Comparison of ENCODE assay signal across 19 cellular contexts in the genomic region with DNA sequence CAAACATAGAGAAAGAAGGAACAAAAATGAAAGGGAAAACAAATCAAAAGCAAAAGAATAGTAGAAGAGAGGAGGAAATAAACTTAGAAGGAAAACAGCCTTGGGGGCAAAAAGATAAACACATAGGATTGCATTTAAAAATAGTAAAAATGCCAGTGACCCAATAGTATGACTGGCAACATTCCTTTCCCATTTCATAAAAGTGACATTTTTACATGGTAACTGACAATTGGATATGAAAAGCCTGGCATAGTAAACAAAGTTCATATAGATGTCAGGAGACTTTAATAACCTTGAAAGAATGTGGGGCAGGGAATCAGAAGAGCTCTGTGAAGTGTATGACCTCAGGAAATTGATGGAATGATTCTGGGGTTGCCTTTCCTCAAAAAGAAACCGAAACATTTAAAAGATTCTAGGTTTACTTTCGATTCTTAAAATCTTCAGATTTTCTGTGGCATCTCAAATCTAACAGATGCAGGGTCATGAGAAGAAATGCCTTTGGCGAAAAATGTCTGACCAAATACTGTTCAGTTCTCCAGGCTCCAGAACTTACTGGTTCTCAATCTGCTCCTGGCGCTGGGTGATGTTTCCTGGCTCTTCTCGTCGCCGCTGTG. TPM values are rescaled to one million over a fixed set of nuclear protein-coding genes. Genes with fewer than 3 reads are reported as not detected.
A peak's percentile ranks its signal among the peaks of the same experiment; 100 is the strongest.
DNase-seq lines count a peak whose midpoint lies in the region; ATAC-seq and TF ChIP-seq lines count a peak whose summit lies in the region.
"Had no signal": no experiment of that assay in that cellular context is flagged by ENCODE, and none has a peak within 500 bp of the region (broad histone marks: within the 10 kb centered on the region; RNA-seq: fewer than 3 reads in every experiment).

No MANE protein-coding gene starts in this region.

- H3K9me3 ChIP-seq in MG63 (no peaks in the 10 kb centered on the region), SK-N-SH (no peaks in the 10 kb centered on the region)
- H3K9me3 ChIP-seq: SJSA1 had no signal

- H2AFZ ChIP-seq in ACC112 (ENCODE audit: low read length, unreplicated experiment) (peak overlapping the region; percentile 33), SK-N-SH (ENCODE audit: low read depth) (peak overlapping the region; percentile 62)
- H2AFZ ChIP-seq: GM23338 had no signal

- no peak for ATAC-seq in GM21367 (IDR thresholded peaks at IDR 0.05; ENCODE audit: unreplicated experiment)
- ATAC-seq in HG03442 (IDR thresholded peaks at IDR 0.05; ENCODE audit: unreplicated experiment): no peak
- ATAC-seq: GM23338 had no signal

- H3K4me1 ChIP-seq in ACC112 (ENCODE audit: control insufficient read depth, insufficient read depth, low read length, unreplicated experiment): no peaks in the 10 kb centered on the region
- H3K4me1 ChIP-seq in SK-N-SH (ENCODE audit: control insufficient read depth in 1 of 2, insufficient read depth in 2 of 2, low read depth in 1 of 2, low read length in 1 of 2): no peaks in the 10 kb centered on the region
- H3K4me1 ChIP-seq: SJSA1 had no signal

- no peak for TF ChIP-seq RAD21 in SK-N-SH (IDR thresholded peaks at IDR 0.05; ENCODE audit: low read length)

- no peak for TF ChIP-seq CTCF in SK-N-SH (IDR thresholded peaks at IDR 0.05)

- H3K36me3 ChIP-seq in ACC112 (ENCODE audit: insufficient read depth, low read length): no peaks in the 10 kb centered on the region
- H3K36me3 ChIP-seq in MG63: no peaks in the 10 kb centered on the region
- no peaks in the 10 kb centered on the region for H3K36me3 ChIP-seq in SK-N-SH (replicated peaks in 1 of 2; ENCODE audit: control insufficient read depth in 1 of 2, insufficient read depth in 2 of 2, low read length in 1 of 2)
- H3K36me3 ChIP-seq: SJSA1 had no signal

- peak overlapping the region; percentile 64 for H3K4me3 ChIP-seq in ACC112 (ENCODE audit: low read depth, low read length)
- H3K4me3 ChIP-seq in MG63: peak overlapping the region; percentile 19
- peak overlapping the region; percentile 35 to 46 for H3K4me3 ChIP-seq in SK-N-SH (ENCODE audit: low read depth in 2 of 2, low read length in 1 of 2)
- H3K4me3 ChIP-seq: GM23338, SJSA1 had no signal

- H3K79me2 ChIP-seq in ACC112 (ENCODE audit: control insufficient read depth, insufficient read depth, low read length, unreplicated experiment) (no peaks in the 10 kb centered on the region), SK-N-SH (ENCODE audit: insufficient read depth) (no peaks in the 10 kb centered on the region)

- DNase-seq in EH (ENCODE audit: low read depth): peak; percentile 0
- DNase-seq in MG63: peak; percentile 14
- DNase-seq in SK-N-SH: no peak
- DNase-seq in 8988T: no peak
- DNase-seq in activated naive CD4-positive, alpha-beta T cell treated with Interleukin-2 at 50 U/mL for 16 hours: no peak
- DNase-seq: DMS 273 treated with DMSO at 0.1 percent for 48 hours, KBM-7, NCI-H1092 treated with DMSO at 0.1 percent for 48 hours, NCI-H1694, NCI-H2107, NCI-H226, NCI-H524 treated with DMSO at 0.1 percent for 48 hours had no signal

- peak overlapping the region; percentile 69 for H3K4me2 ChIP-seq in SK-N-SH
- H3K4me2 ChIP-seq: GM23338 had no signal

- H3K27ac ChIP-seq in ACC112 (ENCODE audit: low read depth, low read length) (no peak overlapping the region), SK-N-SH (ENCODE audit: low read depth in 2 of 2, low read length in 1 of 2) (no peak overlapping the region)
- H3K27ac ChIP-seq: RWPE1, SJSA1 had no signal

- POLR2A ChIA-PET in SK-N-SH (lab: Yijun Ruan, JAX): no interaction called here

- CTCF ChIA-PET in SK-N-SH (lab: Yijun Ruan, JAX): no interaction called here

- H3K27me3 ChIP-seq in ACC112 (ENCODE audit: insufficient read depth, low read length) (no peaks in the 10 kb centered on the region), MG63 (no peaks in the 10 kb centered on the region), SK-N-SH (ENCODE audit: insufficient read depth) (no peaks in the 10 kb centered on the region; the same call in 1 of the 2 replicates)

- H4K20me1 ChIP-seq in SK-N-SH (ENCODE audit: insufficient read depth): no peaks in the 10 kb centered on the region

- H3F3A ChIP-seq in SK-N-SH (replicated peaks; ENCODE audit: insufficient read depth): no peaks in the 10 kb centered on the region

- H3K9me2 ChIP-seq in SK-N-SH: no peaks in the 10 kb centered on the region

- TF ChIP-seq EP300 in SK-N-SH (IDR thresholded peaks at IDR 0.05; ENCODE audit: borderline replicate concordance in 1 of 2, low read depth in 1 of 2, low read length in 1 of 2): no peak

- no peak overlapping the region for H3K9ac ChIP-seq in SK-N-SH

- WGBS in SK-N-SH (ENCODE audit: low lambda C conversion rate): 0% methylated on average over 7 of the region's 7 CpGs

TF ChIP-seq in SK-N-SH, 30 proteins besides CTCF, POLR2A, EP300 and RAD21:
- TF ChIP-seq MEF2A (IDR thresholded peaks at IDR 0.05; ENCODE audit: borderline replicate concordance, low read depth) (no peak), SIN3A (IDR thresholded peaks at IDR 0.05; ENCODE audit: borderline replicate concordance, low read depth, low read length) (no peak), NFIC (IDR thresholded peaks at IDR 0.05; ENCODE audit: borderline replicate concordance) (no peak), TEAD4 (IDR thresholded peaks at IDR 0.05; ENCODE audit: borderline replicate concordance, insufficient read depth) (no peak), SMC3 (IDR thresholded peaks at IDR 0.05; ENCODE audit: low read depth, low read length) (no peak), FOXM1 (IDR thresholded peaks at IDR 0.05; ENCODE audit: low read depth) (no peak), YY1 (IDR thresholded peaks at IDR 0.05; ENCODE audit: low read depth) (no peak), GATA2 (CRISPR knock-in tag; IDR thresholded peaks at IDR 0.05) (no peak), RCOR1 (IDR thresholded peaks at IDR 0.05; ENCODE audit: low read length) (no peak), RXRA (IDR thresholded peaks at IDR 0.05; ENCODE audit: borderline replicate concordance, low read depth) (no peak), TAF1 (IDR thresholded peaks at IDR 0.05; ENCODE audit: borderline replicate concordance, low read depth, low read length) (no peak)
- TF ChIP-seq, protein P1, sequence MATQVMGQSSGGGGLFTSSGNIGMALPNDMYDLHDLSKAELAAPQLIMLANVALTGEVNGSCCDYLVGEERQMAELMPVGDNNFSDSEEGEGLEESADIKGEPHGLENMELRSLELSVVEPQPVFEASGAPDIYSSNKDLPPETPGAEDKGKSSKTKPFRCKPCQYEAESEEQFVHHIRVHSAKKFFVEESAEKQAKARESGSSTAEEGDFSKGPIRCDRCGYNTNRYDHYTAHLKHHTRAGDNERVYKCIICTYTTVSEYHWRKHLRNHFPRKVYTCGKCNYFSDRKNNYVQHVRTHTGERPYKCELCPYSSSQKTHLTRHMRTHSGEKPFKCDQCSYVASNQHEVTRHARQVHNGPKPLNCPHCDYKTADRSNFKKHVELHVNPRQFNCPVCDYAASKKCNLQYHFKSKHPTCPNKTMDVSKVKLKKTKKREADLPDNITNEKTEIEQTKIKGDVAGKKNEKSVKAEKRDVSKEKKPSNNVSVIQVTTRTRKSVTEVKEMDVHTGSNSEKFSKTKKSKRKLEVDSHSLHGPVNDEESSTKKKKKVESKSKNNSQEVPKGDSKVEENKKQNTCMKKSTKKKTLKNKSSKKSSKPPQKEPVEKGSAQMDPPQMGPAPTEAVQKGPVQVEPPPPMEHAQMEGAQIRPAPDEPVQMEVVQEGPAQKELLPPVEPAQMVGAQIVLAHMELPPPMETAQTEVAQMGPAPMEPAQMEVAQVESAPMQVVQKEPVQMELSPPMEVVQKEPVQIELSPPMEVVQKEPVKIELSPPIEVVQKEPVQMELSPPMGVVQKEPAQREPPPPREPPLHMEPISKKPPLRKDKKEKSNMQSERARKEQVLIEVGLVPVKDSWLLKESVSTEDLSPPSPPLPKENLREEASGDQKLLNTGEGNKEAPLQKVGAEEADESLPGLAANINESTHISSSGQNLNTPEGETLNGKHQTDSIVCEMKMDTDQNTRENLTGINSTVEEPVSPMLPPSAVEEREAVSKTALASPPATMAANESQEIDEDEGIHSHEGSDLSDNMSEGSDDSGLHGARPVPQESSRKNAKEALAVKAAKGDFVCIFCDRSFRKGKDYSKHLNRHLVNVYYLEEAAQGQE (IDR thresholded peaks at IDR 0.05; ENCODE audit: low read depth, low read length): no peak
- TF ChIP-seq, protein P2, sequence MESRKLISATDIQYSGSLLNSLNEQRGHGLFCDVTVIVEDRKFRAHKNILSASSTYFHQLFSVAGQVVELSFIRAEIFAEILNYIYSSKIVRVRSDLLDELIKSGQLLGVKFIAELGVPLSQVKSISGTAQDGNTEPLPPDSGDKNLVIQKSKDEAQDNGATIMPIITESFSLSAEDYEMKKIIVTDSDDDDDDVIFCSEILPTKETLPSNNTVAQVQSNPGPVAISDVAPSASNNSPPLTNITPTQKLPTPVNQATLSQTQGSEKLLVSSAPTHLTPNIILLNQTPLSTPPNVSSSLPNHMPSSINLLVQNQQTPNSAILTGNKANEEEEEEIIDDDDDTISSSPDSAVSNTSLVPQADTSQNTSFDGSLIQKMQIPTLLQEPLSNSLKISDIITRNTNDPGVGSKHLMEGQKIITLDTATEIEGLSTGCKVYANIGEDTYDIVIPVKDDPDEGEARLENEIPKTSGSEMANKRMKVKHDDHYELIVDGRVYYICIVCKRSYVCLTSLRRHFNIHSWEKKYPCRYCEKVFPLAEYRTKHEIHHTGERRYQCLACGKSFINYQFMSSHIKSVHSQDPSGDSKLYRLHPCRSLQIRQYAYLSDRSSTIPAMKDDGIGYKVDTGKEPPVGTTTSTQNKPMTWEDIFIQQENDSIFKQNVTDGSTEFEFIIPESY (IDR thresholded peaks at IDR 0.05; ENCODE audit: borderline replicate concordance, low read depth): no peak
- TF ChIP-seq, protein P3, sequence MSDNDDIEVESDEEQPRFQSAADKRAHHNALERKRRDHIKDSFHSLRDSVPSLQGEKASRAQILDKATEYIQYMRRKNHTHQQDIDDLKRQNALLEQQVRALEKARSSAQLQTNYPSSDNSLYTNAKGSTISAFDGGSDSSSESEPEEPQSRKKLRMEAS (IDR thresholded peaks at IDR 0.05; ENCODE audit: low read depth): no peak

RNA-seq across cellular contexts. Expression of a gene that starts 33.7 kb away (rescaled TPM):
- not detected in 2 replicates for total RNA-seq in MG63 (2014; rRNA removed; shearing (Covaris generic); ENCODE audit: low replicate concordance)
- not detected in 2 replicates for polyA plus RNA-seq in SK-N-SH (2012; rRNA removed)
- polyA plus RNA-seq in SK-N-SH (2012; cell fraction: cytosol; rRNA removed): not detected in 2 replicates
- 0.01 TPM in 1 of 2 replicates, not detected in the other for polyA plus RNA-seq in SK-N-SH (2012; cell fraction: nucleus; rRNA removed)
- total RNA-seq: GM23338; SJSA1; T-helper 1 cell treated with Interleukin-12 subunit alpha and Interleukin-12 subunit beta and Interleukin-4 antibody, amounts not matched to agents 30 ng/mL and 1 ng/mL, for 36 hours had no signal
- polyA plus RNA-seq: GM23338 had no signal

RNA-seq across cellular contexts. Expression of a gene that starts 47.6 kb away (rescaled TPM):
- total RNA-seq in MG63 (2014; rRNA removed; shearing (Covaris generic); ENCODE audit: low replicate concordance): not detected in 2 replicates
- polyA plus RNA-seq in SK-N-SH (2012; rRNA removed): not detected in 2 replicates
- not detected in 2 replicates for polyA plus RNA-seq in SK-N-SH (2012; cell fraction: cytosol; rRNA removed)
- polyA plus RNA-seq in SK-N-SH (2012; cell fraction: nucleus; rRNA removed): not detected in 2 replicates
- total RNA-seq: GM23338; SJSA1; T-helper 1 cell treated with Interleukin-12 subunit alpha and Interleukin-12 subunit beta and Interleukin-4 antibody, amounts not matched to agents 30 ng/mL and 1 ng/mL, for 36 hours had no signal
- polyA plus RNA-seq: GM23338 had no signal

RNA-seq across cellular contexts. Expression of a gene that starts 47.8 kb away (rescaled TPM):
- total RNA-seq in MG63 (2014; rRNA removed; shearing (Covaris generic); ENCODE audit: low replicate concordance): not detected in 2 replicates
- polyA plus RNA-seq in SK-N-SH (2012; rRNA removed): not detected in 2 replicates
- not detected in 2 replicates for polyA plus RNA-seq in SK-N-SH (2012; cell fraction: cytosol; rRNA removed)
- polyA plus RNA-seq in SK-N-SH (2012; cell fraction: nucleus; rRNA removed): not detected in 2 replicates
- total RNA-seq: GM23338; SJSA1; T-helper 1 cell treated with Interleukin-12 subunit alpha and Interleukin-12 subunit beta and Interleukin-4 antibody, amounts not matched to agents 30 ng/mL and 1 ng/mL, for 36 hours had no signal
- polyA plus RNA-seq: GM23338 had no signal

Comparison
In these comparisons a context has a peak if more than half of its experiments do, and no peak if none do; other contexts are left out.
1. DNase-seq: peak in EH (single experiment) and MG63 (single experiment); none in SK-N-SH (single experiment), 8988T (single experiment) and activated naive CD4-positive, alpha-beta T cell treated with Interleukin-2 at 50 U/mL for 16 hours (single experiment).
2. Peak in every context shown above with its lines, with median percentiles within 50 percentile points of each other: H3K4me3 ChIP-seq.